In genomic region chr19:19445911-19446361, GRCh38 we compare ENCODE assay signal across 11 cellular contexts. TPM values are rescaled to one million over a fixed set of nuclear protein-coding genes. Genes with fewer than 3 reads are reported as not detected.
DNase-seq lines count a peak whose midpoint lies in the region; ATAC-seq and TF ChIP-seq lines count a peak whose summit lies in the region.
"Had no signal": no experiment of that assay in that cellular context is flagged by ENCODE, and none has a peak within 500 bp of the region (broad histone marks: within the 10 kb centered on the region; RNA-seq: fewer than 3 reads in every experiment).

No MANE protein-coding gene starts in this region.

- peak overlapping the region; percentile 37 to 89 (median 85) for H3K27ac Mint-ChIP-seq in IgD-negative memory B cell
- peak overlapping the region in 4 of 5 experiments; percentile 24 to 68 (median 42) for H3K27ac Mint-ChIP-seq in brain
- H3K27ac Mint-ChIP-seq in stimulated activated naive CD8-positive, alpha-beta T cell treated with anti-CD3 and anti-CD28 coated beads, Interleukin-15, amount 100 ng/mL, for 72 hours: peak overlapping the region in 1 of 2 donors; percentile 47
- H3K27ac Mint-ChIP-seq in Calu3 (ENCODE audit: unreplicated experiment): no peak overlapping the region

- TF ChIP-seq CTCF in brain (conservative IDR thresholded peaks at IDR 0.05) (no peak), Calu3 (IDR thresholded peaks at IDR 0.05; ENCODE audit: unreplicated experiment) (no peak)

- peaks cover 15% of the 10 kb centered on the region for H3K36me3 Mint-ChIP-seq in activated T-cell treated with anti-CD3 and anti-CD28 coated beads, Interleukin-2, amount 50 U/mL, for 4 hours (ENCODE audit: insufficient read depth)
- H3K36me3 Mint-ChIP-seq in IgD-negative memory B cell: peaks cover 2% of the 10 kb centered on the region
- H3K36me3 Mint-ChIP-seq in brain: peaks cover 7% of the 10 kb centered on the region
- no peaks in the 10 kb centered on the region for H3K36me3 Mint-ChIP-seq in Calu3 (ENCODE audit: insufficient read depth, unreplicated experiment)

- peak; percentile 87 to 88 for ATAC-seq in activated T-cell treated with anti-CD3 and anti-CD28 coated beads, Interleukin-2, amount 50 U/mL, for 4 hours
- ATAC-seq in stimulated activated naive CD8-positive, alpha-beta T cell treated with anti-CD3 and anti-CD28 coated beads, Interleukin-15, amount 100 ng/mL, for 72 hours: peak; percentile 83
- ATAC-seq: HCT116 had no signal

- CTCF ChIA-PET in Calu3 (lab: Charles Lee): no interaction called here

- intact Hi-C loops in Calu3 (cut with micrococcal nuclease; ENCODE audit: unreplicated experiment): no loop called here

- H3K4me1 Mint-ChIP-seq in activated T-cell treated with anti-CD3 and anti-CD28 coated beads, Interleukin-2, amount 50 U/mL, for 4 hours (ENCODE audit: low read depth): peaks cover 70% of the 10 kb centered on the region
- H3K4me1 Mint-ChIP-seq in IgD-negative memory B cell (peaks cover 40 to 49% (median 43%) of the 10 kb centered on the region in 3 donors), brain (peaks cover 44% of the 10 kb centered on the region), Calu3 (ENCODE audit: low read depth, unreplicated experiment) (peaks cover 21% of the 10 kb centered on the region)
- H3K4me1 Mint-ChIP-seq in stimulated activated naive CD8-positive, alpha-beta T cell treated with anti-CD3 and anti-CD28 coated beads, Interleukin-15, amount 100 ng/mL, for 72 hours: peaks cover 91% of the 10 kb centered on the region

- peak overlapping the region; percentile 2 for H3K4me3 Mint-ChIP-seq in activated T-cell treated with anti-CD3 and anti-CD28 coated beads, Interleukin-2, amount 50 U/mL, for 4 hours
- peak overlapping the region; percentile 13 to 91 (median 77) for H3K4me3 Mint-ChIP-seq in IgD-negative memory B cell
- peak overlapping the region in 1 of 5 experiments; percentile 44 for H3K4me3 Mint-ChIP-seq in brain
- peak overlapping the region; percentile 63 to 69 for H3K4me3 Mint-ChIP-seq in stimulated activated naive CD8-positive, alpha-beta T cell treated with anti-CD3 and anti-CD28 coated beads, Interleukin-15, amount 100 ng/mL, for 72 hours
- H3K4me3 Mint-ChIP-seq in Calu3 (ENCODE audit: low read depth, unreplicated experiment): no peak overlapping the region

- H3K9me3 Mint-ChIP-seq in activated T-cell treated with anti-CD3 and anti-CD28 coated beads, Interleukin-2, amount 50 U/mL, for 4 hours: peaks cover 6% of the 10 kb centered on the region
- H3K9me3 Mint-ChIP-seq in IgD-negative memory B cell (no peaks in the 10 kb centered on the region), brain (no peaks in the 10 kb centered on the region), Calu3 (ENCODE audit: low read depth, unreplicated experiment) (no peaks in the 10 kb centered on the region)
- peaks cover 0 to 16% of the 10 kb centered on the region in 2 donors for H3K9me3 Mint-ChIP-seq in stimulated activated naive CD8-positive, alpha-beta T cell treated with anti-CD3 and anti-CD28 coated beads, Interleukin-15, amount 100 ng/mL, for 72 hours

- BruUV-seq in Calu3 (replicated peaks; lab: Mats Ljungman, UMichigan): no TSS peak

- H3K27me3 Mint-ChIP-seq in activated T-cell treated with anti-CD3 and anti-CD28 coated beads, Interleukin-2, amount 50 U/mL, for 4 hours (ENCODE audit: low read depth): no peaks in the 10 kb centered on the region
- H3K27me3 Mint-ChIP-seq in IgD-negative memory B cell (peaks cover 3% of the 10 kb centered on the region), brain (no peaks in the 10 kb centered on the region), Calu3 (ENCODE audit: unreplicated experiment) (no peaks in the 10 kb centered on the region)
- H3K27me3 Mint-ChIP-seq in stimulated activated naive CD8-positive, alpha-beta T cell treated with anti-CD3 and anti-CD28 coated beads, Interleukin-15, amount 100 ng/mL, for 72 hours: no peaks in the 10 kb centered on the region

- DNase-seq in activated T-cell treated with anti-CD3 and anti-CD28 coated beads, Interleukin-2, amount 50 U/mL, for 4 hours: no peak
- DNase-seq in activated T-cell treated with anti-CD3 and anti-CD28 coated beads, Interleukin-2, amount 50 U/mL, for 48 hours: no peak
- DNase-seq in stimulated activated naive CD8-positive, alpha-beta T cell treated with anti-CD3 and anti-CD28 coated beads, Interleukin-15, amount 100 ng/mL, for 72 hours: peak in 1 of 2 donors; percentile 23
- no peak for DNase-seq in Kasumi-1 (lab: John Stamatoyannopoulos, UW)
- DNase-seq in Calu3: no peak
- DNase-seq in midbrain (lab: John Stamatoyannopoulos, UW): no peak
- DNase-seq: PC-9, upper lobe of left lung had no signal

RNA-seq across cellular contexts. Expression of gene GATAD2A, which starts 40.5 kb away (rescaled TPM):
- 100 to 1,000 TPM; 187 to 240 (median 205) TPM for total RNA-seq in activated T-cell treated with anti-CD3 and anti-CD28 coated beads, Interleukin-2, amount 50 U/mL, for 4 hours
- polyA plus RNA-seq in IgD-negative memory B cell (16.6 TPM), brain (ENCODE audit: insufficient read depth, low read depth, low replicate concordance) (40.0 TPM)
- 79.8 and 83.7 TPM in 2 replicates for total RNA-seq in Calu3 (2022)
